8 cellular contexts compared by ENCODE assay signal in genomic region chr2:203534486-203535077, GRCh38. TPM values are rescaled to one million over a fixed set of nuclear protein-coding genes. Genes with fewer than 3 reads are reported as not detected.
DNase-seq lines count a peak whose midpoint lies in the region; ATAC-seq and TF ChIP-seq lines count a peak whose summit lies in the region.

No MANE protein-coding gene starts in this region.

- H3K36me3 ChIP-seq in Peyer's patch, result no peaks in the 10 kb centered on the region
- H3K36me3 ChIP-seq in iPS-15b (ENCODE audit: control insufficient read depth, insufficient read depth, low read length), result no peaks in the 10 kb centered on the region
- no peaks in the 10 kb centered on the region for H3K36me3 ChIP-seq in spleen

- H3K9ac ChIP-seq in iPS-15b (ENCODE audit: low read depth, low read length), result peak overlapping the region; percentile 55

- ATAC-seq in GM18502 (IDR thresholded peaks at IDR 0.05; ENCODE audit: poor library complexity, unreplicated experiment), result peak; percentile 45
- ATAC-seq in HG02870 (IDR thresholded peaks at IDR 0.05; ENCODE audit: unreplicated experiment), result peak; percentile 29
- ATAC-seq in HG03565 (IDR thresholded peaks at IDR 0.05; ENCODE audit: unreplicated experiment), result no peak

- peak overlapping the region; percentile 71 to 95 (median 85) for H3K4me3 ChIP-seq in Peyer's patch
- H3K4me3 ChIP-seq in iPS-15b (ENCODE audit: low read depth, low read length), result peak overlapping the region; percentile 58
- peak overlapping the region; percentile 52 to 86 (median 76) for H3K4me3 ChIP-seq in spleen

- intact Hi-C loops in spleen (cut with DNase I; ENCODE audit: low total_unique reads), result no loop called here

- no peak for TF ChIP-seq CTCF in Peyer's patch (IDR thresholded peaks at IDR 0.05)
- no peak for TF ChIP-seq CTCF in spleen (IDR thresholded peaks at IDR 0.05 in 8 of 11, conservative IDR thresholded peaks at IDR 0.05 in 3 of 11)

- H3K27ac ChIP-seq in Peyer's patch (peak overlapping the region; percentile 79 to 99 (median 93)), angular gyrus (ENCODE audit: low read depth, low read length) (peak overlapping the region; percentile 65), spleen (peak overlapping the region; percentile 63 to 95 (median 90))

- WGBS in spleen, 5 donors, result 0 to 2% (median 0%) methylated on average over 17 to 43 of the region's 43 CpGs

- DNase-seq in Peyer's patch, result peak in 1 of 3 donors; percentile 50
- peak; percentile 81 for DNase-seq in spleen
- DNase-seq in hepatic stellate cell (ENCODE audit: low spot score), result no peak

- H3K4me1 ChIP-seq in Peyer's patch (peaks cover 0 to 22% (median 4%) of the 10 kb centered on the region in 4 donors), iPS-15b (ENCODE audit: control insufficient read depth, insufficient read depth, low read length) (peaks cover 18% of the 10 kb centered on the region), spleen (peaks cover 0 to 31% (median 22%) of the 10 kb centered on the region in 6 donors)

- H3K9me3 ChIP-seq in Peyer's patch (no peaks in the 10 kb centered on the region), iPS-15b (ENCODE audit: control insufficient read depth, insufficient read depth, low read length) (no peaks in the 10 kb centered on the region), spleen (peaks cover 0 to 21% (median 3%) of the 10 kb centered on the region in 8 donors)

- TF ChIP-seq POLR2A in Peyer's patch (IDR thresholded peaks at IDR 0.05), result no peak
- TF ChIP-seq POLR2A in spleen (IDR thresholded peaks at IDR 0.05), result no peak

- H3K27me3 ChIP-seq in Peyer's patch (no peaks in the 10 kb centered on the region), iPS-15b (ENCODE audit: control insufficient read depth, insufficient read depth, low read length) (peaks cover 14% of the 10 kb centered on the region), spleen (replicated peaks in 1 of 7) (peaks cover 0 to 66% (median 11%) of the 10 kb centered on the region in 7 donors)

RNA-seq across cellular contexts. Expression of gene RAPH1, which starts 0.5 kb away (rescaled TPM):
- total RNA-seq in Peyer's patch (100 to 1,000 TPM in 1 of 4 donors, 10 to 100 TPM in 3; 31.4 to 103 (median 45.9) TPM), spleen (100 to 1,000 TPM in 4 of 7 donors, 10 to 100 TPM in 3; 49.4 to 138 (median 112) TPM)
- polyA plus RNA-seq in spleen, result 1 to 10 TPM; 2.6 to 5.0 (median 2.7) TPM
